ENCODE assay signal across 19 cellular contexts in the genomic region with DNA sequence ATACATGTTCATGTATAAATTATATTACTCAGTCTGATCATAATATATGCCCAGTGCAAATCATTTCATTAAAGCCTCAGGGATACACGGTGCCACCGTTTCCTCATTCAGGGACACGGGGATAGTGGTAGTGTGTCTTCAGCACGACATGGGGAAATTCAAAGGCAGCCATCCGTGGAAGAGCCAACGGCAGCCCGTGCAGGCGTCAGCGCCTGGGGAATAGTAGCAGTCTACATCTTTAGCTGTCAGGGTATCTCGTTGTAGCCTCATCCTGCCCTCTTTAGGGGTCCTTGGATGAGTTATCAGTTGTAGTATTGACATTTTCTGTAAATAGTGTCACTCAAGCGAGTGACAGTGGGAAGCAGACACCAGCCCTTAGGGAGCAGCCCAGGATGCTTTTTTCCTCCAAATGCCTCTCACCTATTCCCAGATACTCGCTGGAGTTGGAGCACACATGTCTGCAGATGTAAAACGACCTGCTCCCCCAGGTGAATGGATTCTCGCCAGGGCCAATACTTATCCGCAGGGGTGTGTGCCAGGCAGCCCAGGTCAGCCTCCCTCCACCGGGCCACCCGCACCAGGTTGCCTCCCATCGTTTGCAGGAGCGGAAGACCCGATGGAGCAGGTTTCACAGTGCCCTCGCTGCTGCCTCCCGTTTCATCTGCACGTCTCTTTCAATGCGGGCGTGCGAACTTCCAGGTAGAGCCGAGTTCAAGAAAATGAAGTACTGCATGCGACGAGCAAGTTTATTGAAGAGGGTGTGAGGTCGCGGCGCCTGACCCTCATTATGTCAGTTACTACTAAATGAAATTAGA. TPM values are rescaled to one million over a fixed set of nuclear protein-coding genes. Genes with fewer than 3 reads are reported as not detected.
DNase-seq lines count a peak whose midpoint lies in the region; ATAC-seq and TF ChIP-seq lines count a peak whose summit lies in the region.
"Had no signal": no experiment of that assay in that cellular context is flagged by ENCODE, and none has a peak within 500 bp of the region (broad histone marks: within the 10 kb centered on the region; RNA-seq: fewer than 3 reads in every experiment).

No MANE protein-coding gene starts in this region.

- H3K4me3 ChIP-seq in suprapubic skin, result peak overlapping the region; percentile 22
- H3K4me3 ChIP-seq: K562, right atrium auricular region, uterus had no signal

- H3K27ac ChIP-seq in suprapubic skin, result no peak overlapping the region
- H3K27ac ChIP-seq: right atrium auricular region, uterus had no signal

- no peak for TF ChIP-seq CTCF in suprapubic skin (IDR thresholded peaks at IDR 0.05)

- ATAC-seq in left colon (peak; percentile 12), HG02610 (IDR thresholded peaks at IDR 0.05; ENCODE audit: unreplicated experiment) (no peak), HG02571 (IDR thresholded peaks at IDR 0.05; ENCODE audit: unreplicated experiment) (no peak)
- ATAC-seq: activated CD8-positive, alpha-beta memory T cell treated with anti-CD3 and anti-CD28 coated beads, Interleukin-2, amount 10 ng/mL, durations not matched to agents 7 days and 5 days; activated T-helper 17 cell treated with anti-CD3 and anti-CD28 coated beads, Interleukin-2, amount 50 U/mL, for 72 hours; K562 had no signal

- DNase-seq in activated effector memory CD4-positive, alpha-beta T cell treated with anti-CD3 and anti-CD28 coated beads, Interleukin-2, amount 50 U/mL, for 16 hours, result peak; percentile 53
- no peak for DNase-seq in activated effector memory CD4-positive, alpha-beta T cell treated with Interleukin-2 at 50 U/mL for 16 hours
- DNase-seq in NCI-H526 (lab: John Stamatoyannopoulos, UW), result peak; percentile 80 to 91
- peak in 1 of 2 donors; percentile 24 for DNase-seq in left colon
- peak in 1 of 2 donors; percentile 39 for DNase-seq in suprapubic skin (ENCODE audit: low spot score in 2 of 2)
- DNase-seq in HEK293T (ENCODE audit: extremely low spot score), result no peak
- DNase-seq: activated CD4-positive, alpha-beta T cell treated with anti-CD3 and anti-CD28 coated beads, Interleukin-2, amount 10 ng/mL, durations not matched to agents 24 days and 14 days; activated CD8-positive, alpha-beta memory T cell treated with anti-CD3 and anti-CD28 coated beads, Interleukin-2, amount 10 ng/mL, durations not matched to agents 7 days and 5 days; endodermal cell; NCI-H2029; stimulated activated CD8-positive, alpha-beta memory T cell treated with anti-CD3 and anti-CD28 coated beads, Interleukin-4, amount 100 ng/mL, for 48 hours; T-helper 1 cell; uterus had no signal

- H3K36me3 ChIP-seq in suprapubic skin, result no peaks in the 10 kb centered on the region
- H3K36me3 ChIP-seq: right atrium auricular region, uterus had no signal

- intact Hi-C loops in left colon (cut with DNase I, micrococcal nuclease), result no loop called here

- CTCF ChIA-PET in HEK293T (lab: Yijun Ruan, JAX), result no interaction called here

- no peaks in the 10 kb centered on the region for H3K9me3 ChIP-seq in suprapubic skin
- H3K9me3 ChIP-seq: right atrium auricular region had no signal

- TF ChIP-seq EP300 in suprapubic skin (IDR thresholded peaks at IDR 0.05), result no peak

- no peak for TF ChIP-seq POLR2A in suprapubic skin (IDR thresholded peaks at IDR 0.05)

- H3K4me1 ChIP-seq in suprapubic skin, result peaks cover 29% of the 10 kb centered on the region
- H3K4me1 ChIP-seq: uterus had no signal

- 74% methylated on average over 25 of the region's 32 CpGs for WGBS in suprapubic skin

- POLR2A ChIA-PET in HEK293T (lab: Yijun Ruan, JAX), result no interaction called here

- H3K27me3 ChIP-seq in suprapubic skin, result no peaks in the 10 kb centered on the region
- H3K27me3 ChIP-seq: right atrium auricular region, uterus had no signal

TF ChIP-seq in HEK293T, 16 proteins besides CTCF, POLR2A, EP300 and RAD21:
- TF ChIP-seq CTBP1 (IDR thresholded peaks at IDR 0.05; ENCODE audit: borderline replicate concordance), result no peak
- TF ChIP-seq FOXM1 (IDR thresholded peaks at IDR 0.05; ENCODE audit: borderline replicate concordance), result no peak
- TF ChIP-seq HDGF (IDR thresholded peaks at IDR 0.05; ENCODE audit: borderline replicate concordance), result no peak
- no peak for TF ChIP-seq BHLHE40 (IDR thresholded peaks at IDR 0.05; ENCODE audit: borderline replicate concordance)
- TF ChIP-seq FOXA1 (IDR thresholded peaks at IDR 0.05), result no peak
- no peak for TF ChIP-seq SP1 (IDR thresholded peaks at IDR 0.05)
- TF ChIP-seq ZNF384 (IDR thresholded peaks at IDR 0.05), result no peak
- no peak for TF ChIP-seq ARNT (IDR thresholded peaks at IDR 0.05)
- TF ChIP-seq SUZ12 (IDR thresholded peaks at IDR 0.05), result no peak
- TF ChIP-seq TARDBP (IDR thresholded peaks at IDR 0.05), result no peak
- TF ChIP-seq, protein P1, sequence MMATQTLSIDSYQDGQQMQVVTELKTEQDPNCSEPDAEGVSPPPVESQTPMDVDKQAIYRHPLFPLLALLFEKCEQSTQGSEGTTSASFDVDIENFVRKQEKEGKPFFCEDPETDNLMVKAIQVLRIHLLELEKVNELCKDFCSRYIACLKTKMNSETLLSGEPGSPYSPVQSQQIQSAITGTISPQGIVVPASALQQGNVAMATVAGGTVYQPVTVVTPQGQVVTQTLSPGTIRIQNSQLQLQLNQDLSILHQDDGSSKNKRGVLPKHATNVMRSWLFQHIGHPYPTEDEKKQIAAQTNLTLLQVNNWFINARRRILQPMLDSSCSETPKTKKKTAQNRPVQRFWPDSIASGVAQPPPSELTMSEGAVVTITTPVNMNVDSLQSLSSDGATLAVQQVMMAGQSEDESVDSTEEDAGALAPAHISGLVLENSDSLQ (IDR thresholded peaks at IDR 0.05), result no peak
- TF ChIP-seq L3MBTL2 (conservative IDR thresholded peaks at IDR 0.05), result no peak

RNA-seq across cellular contexts. Expression of a gene that starts 41.0 kb away (rescaled TPM):
- total RNA-seq in left colon (10 to 100 TPM; 61.3 to 78.5 TPM), suprapubic skin (10 to 100 TPM; 14.1 to 30.7 (median 19.4) TPM)
- total RNA-seq: B cell had no signal

Comparison
In these comparisons a context has a peak if more than half of its experiments do, and no peak if none do; other contexts are left out.
1. DNase-seq: peak in activated effector memory CD4-positive, alpha-beta T cell treated with anti-CD3 and anti-CD28 coated beads, Interleukin-2, amount 50 U/mL, for 16 hours (single experiment) and NCI-H526 (2 of 2); none in activated effector memory CD4-positive, alpha-beta T cell treated with Interleukin-2 at 50 U/mL for 16 hours (single experiment) and HEK293T (single experiment).